ENCODE assay signal across 28 cellular contexts in genomic region chr11:125535585-125535984, GRCh38.
"Had no signal": no experiment of that assay in that cellular context is flagged by ENCODE, and none has a peak within 500 bp of the region (broad histone marks: within the 10 kb centered on the region; RNA-seq: fewer than 3 reads in every experiment).

No MANE protein-coding gene starts in this region.

- DNase-seq: activated CD4-positive, alpha-beta memory T cell treated with anti-CD3 and anti-CD28 coated beads for 36 hours; activated CD4-positive, alpha-beta T cell treated with anti-CD3 and anti-CD28 coated beads for 36 hours; activated CD4-positive, alpha-beta T cell treated with anti-CD3 and anti-CD28 coated beads, Interleukin-2, amount 10 ng/mL, durations not matched to agents 24 days and 14 days; activated CD4-positive, CD25-positive, alpha-beta regulatory T cell; activated CD4-positive, CD25-positive, alpha-beta regulatory T cell treated with anti-CD3 and anti-CD28 coated beads, Interleukin-2, amount 50 U/mL, for 72 hours; activated CD8-positive, alpha-beta memory T cell treated with anti-CD3 and anti-CD28 coated beads, Interleukin-2, amount 10 ng/mL, durations not matched to agents 7 days and 5 days; activated CD8-positive, alpha-beta memory T cell treated with anti-CD3 and anti-CD28 coated beads, Interleukin-2, amount 50 U/mL, for 4 hours; activated CD8-positive, alpha-beta T cell treated with anti-CD3 and anti-CD28 coated beads, Interleukin-2, amount 10 ng/mL, durations not matched to agents 7 days and 5 days; activated effector memory CD4-positive, alpha-beta T cell treated with anti-CD3 and anti-CD28 coated beads, Interleukin-2, amount 50 U/mL, for 16 hours; activated naive CD4-positive, alpha-beta T cell treated with anti-CD3 and anti-CD28 coated beads for 36 hours; activated naive CD8-positive, alpha-beta T cell treated with anti-CD3 and anti-CD28 coated beads for 36 hours; activated naive CD8-positive, alpha-beta T cell treated with anti-CD3 and anti-CD28 coated beads, Interleukin-2, amount 50 U/mL, for 24 hours; activated T-cell treated with anti-CD3 and anti-CD28 coated beads, Interleukin-2, amount 50 U/mL, for 1 hour; activated T-cell treated with anti-CD3 and anti-CD28 coated beads, Interleukin-2, amount 50 U/mL, for 48 hours; adrenal gland; amygdala; aorta; body of pancreas; caudate nucleus; colonic mucosa; effector CD8-positive, alpha-beta T cell; foreskin fibroblast; head of caudate nucleus; T-helper 2 cell had no signal

- H3K4me1 ChIP-seq: adrenal gland, body of pancreas, colonic mucosa had no signal

- H3K36me3 Mint-ChIP-seq: activated CD4-positive, alpha-beta memory T cell treated with anti-CD3 and anti-CD28 coated beads for 36 hours; activated CD8-positive, alpha-beta memory T cell treated with anti-CD3 and anti-CD28 coated beads, Interleukin-2, amount 10 ng/mL, durations not matched to agents 7 days and 5 days; activated naive CD4-positive, alpha-beta T cell treated with anti-CD3 and anti-CD28 coated beads, Interleukin-2, amount 50 U/mL, for 24 hours; activated naive CD8-positive, alpha-beta T cell treated with anti-CD3 and anti-CD28 coated beads for 36 hours had no signal

- H3K27ac ChIP-seq: adrenal gland, body of pancreas, colonic mucosa had no signal

- H3K36me3 ChIP-seq: adrenal gland, colonic mucosa had no signal

- H3K4me3 Mint-ChIP-seq: activated CD4-positive, alpha-beta memory T cell treated with anti-CD3 and anti-CD28 coated beads for 36 hours; activated CD4-positive, alpha-beta T cell treated with anti-CD3 and anti-CD28 coated beads for 36 hours; activated CD4-positive, alpha-beta T cell treated with anti-CD3 and anti-CD28 coated beads, Interleukin-2, amount 10 ng/mL, durations not matched to agents 24 days and 14 days; activated CD8-positive, alpha-beta memory T cell treated with anti-CD3 and anti-CD28 coated beads, Interleukin-2, amount 10 ng/mL, durations not matched to agents 7 days and 5 days; activated CD8-positive, alpha-beta T cell treated with anti-CD3 and anti-CD28 coated beads, Interleukin-2, amount 10 ng/mL, durations not matched to agents 7 days and 5 days; activated naive CD4-positive, alpha-beta T cell treated with anti-CD3 and anti-CD28 coated beads for 36 hours; activated naive CD4-positive, alpha-beta T cell treated with anti-CD3 and anti-CD28 coated beads, Interleukin-2, amount 50 U/mL, for 24 hours; activated naive CD8-positive, alpha-beta T cell treated with anti-CD3 and anti-CD28 coated beads for 36 hours; activated naive CD8-positive, alpha-beta T cell treated with anti-CD3 and anti-CD28 coated beads, Interleukin-2, amount 50 U/mL, for 24 hours; activated T-helper 1 cell treated with anti-CD3 and anti-CD28 coated beads, Interleukin-12 subunit alpha, Interleukin-12 subunit beta, Interleukin-2, Interleukin-4 antibody, amounts not matched to agents 30 ng/mL and 10 ng/mL and 1 ng/mL, durations not matched to agents 14 hours and 24 hours and 36 hours had no signal

- H3K4me3 ChIP-seq: adrenal gland, body of pancreas, colonic mucosa had no signal

- H3K9me3 Mint-ChIP-seq: activated CD4-positive, alpha-beta memory T cell treated with anti-CD3 and anti-CD28 coated beads for 36 hours; activated CD4-positive, alpha-beta T cell treated with anti-CD3 and anti-CD28 coated beads, Interleukin-2, amount 10 ng/mL, durations not matched to agents 24 days and 14 days; activated naive CD4-positive, alpha-beta T cell treated with anti-CD3 and anti-CD28 coated beads for 36 hours; activated naive CD4-positive, alpha-beta T cell treated with anti-CD3 and anti-CD28 coated beads, Interleukin-2, amount 50 U/mL, for 24 hours; activated naive CD8-positive, alpha-beta T cell treated with anti-CD3 and anti-CD28 coated beads for 36 hours; activated naive CD8-positive, alpha-beta T cell treated with anti-CD3 and anti-CD28 coated beads, Interleukin-2, amount 50 U/mL, for 24 hours; activated T-helper 1 cell treated with anti-CD3 and anti-CD28 coated beads, Interleukin-12 subunit alpha, Interleukin-12 subunit beta, Interleukin-2, Interleukin-4 antibody, amounts not matched to agents 30 ng/mL and 10 ng/mL and 1 ng/mL, durations not matched to agents 14 hours and 24 hours and 36 hours; activated T-helper 2 cell treated with anti-CD3 and anti-CD28 coated beads, Interferon-gamma antibody, Interleukin-2, Interleukin-4, amounts not matched to agents 10 μg/mL and 5 μg/mL and 100 μg/mL, durations not matched to agents 14 hours and 24 hours and 36 hours had no signal

- H3K27me3 Mint-ChIP-seq: activated CD4-positive, alpha-beta T cell treated with anti-CD3 and anti-CD28 coated beads for 36 hours had no signal

- H3K27ac Mint-ChIP-seq: activated CD4-positive, alpha-beta memory T cell treated with anti-CD3 and anti-CD28 coated beads for 36 hours; activated CD4-positive, alpha-beta T cell treated with anti-CD3 and anti-CD28 coated beads for 36 hours; activated CD4-positive, alpha-beta T cell treated with anti-CD3 and anti-CD28 coated beads, Interleukin-2, amount 10 ng/mL, durations not matched to agents 24 days and 14 days; activated CD8-positive, alpha-beta memory T cell treated with anti-CD3 and anti-CD28 coated beads, Interleukin-2, amount 10 ng/mL, durations not matched to agents 7 days and 5 days; activated CD8-positive, alpha-beta T cell treated with anti-CD3 and anti-CD28 coated beads, Interleukin-2, amount 10 ng/mL, durations not matched to agents 7 days and 5 days; activated naive CD4-positive, alpha-beta T cell treated with anti-CD3 and anti-CD28 coated beads for 36 hours; activated naive CD4-positive, alpha-beta T cell treated with anti-CD3 and anti-CD28 coated beads, Interleukin-2, amount 50 U/mL, for 24 hours; activated naive CD8-positive, alpha-beta T cell treated with anti-CD3 and anti-CD28 coated beads for 36 hours; activated naive CD8-positive, alpha-beta T cell treated with anti-CD3 and anti-CD28 coated beads, Interleukin-2, amount 50 U/mL, for 24 hours; activated T-helper 1 cell treated with anti-CD3 and anti-CD28 coated beads, Interleukin-12 subunit alpha, Interleukin-12 subunit beta, Interleukin-2, Interleukin-4 antibody, amounts not matched to agents 30 ng/mL and 10 ng/mL and 1 ng/mL, durations not matched to agents 14 hours and 24 hours and 36 hours; activated T-helper 2 cell treated with anti-CD3 and anti-CD28 coated beads, Interferon-gamma antibody, Interleukin-2, Interleukin-4, amounts not matched to agents 10 μg/mL and 5 μg/mL and 100 μg/mL, durations not matched to agents 14 hours and 24 hours and 36 hours had no signal

- H3K9me3 ChIP-seq: adrenal gland, body of pancreas, colonic mucosa had no signal

- H3K4me1 Mint-ChIP-seq: activated CD4-positive, alpha-beta T cell treated with anti-CD3 and anti-CD28 coated beads for 36 hours; activated CD4-positive, alpha-beta T cell treated with anti-CD3 and anti-CD28 coated beads, Interleukin-2, amount 10 ng/mL, durations not matched to agents 24 days and 14 days; activated CD8-positive, alpha-beta memory T cell treated with anti-CD3 and anti-CD28 coated beads, Interleukin-2, amount 10 ng/mL, durations not matched to agents 7 days and 5 days; activated naive CD4-positive, alpha-beta T cell treated with anti-CD3 and anti-CD28 coated beads, Interleukin-2, amount 50 U/mL, for 24 hours; activated naive CD8-positive, alpha-beta T cell treated with anti-CD3 and anti-CD28 coated beads for 36 hours; activated naive CD8-positive, alpha-beta T cell treated with anti-CD3 and anti-CD28 coated beads, Interleukin-2, amount 50 U/mL, for 24 hours had no signal

- ATAC-seq: activated CD4-positive, alpha-beta T cell treated with anti-CD3 and anti-CD28 coated beads for 36 hours; activated CD8-positive, alpha-beta memory T cell treated with anti-CD3 and anti-CD28 coated beads, Interleukin-2, amount 10 ng/mL, durations not matched to agents 7 days and 5 days; activated CD8-positive, alpha-beta T cell treated with anti-CD3 and anti-CD28 coated beads, Interleukin-2, amount 10 ng/mL, durations not matched to agents 7 days and 5 days; activated naive CD8-positive, alpha-beta T cell treated with anti-CD3 and anti-CD28 coated beads, Interleukin-2, amount 50 U/mL, for 24 hours; body of pancreas; esophagus mucosa had no signal

- H3K27me3 ChIP-seq: adrenal gland, body of pancreas, colonic mucosa had no signal
